29 cellular contexts compared by ENCODE assay signal in genomic region chr1:167118188-167118587, GRCh38. TPM values are rescaled to one million over a fixed set of nuclear protein-coding genes. Genes with fewer than 3 reads are reported as not detected.
"Had no signal": no experiment of that assay in that cellular context is flagged by ENCODE, and none has a peak within 500 bp of the region (broad histone marks: within the 10 kb centered on the region; RNA-seq: fewer than 3 reads in every experiment).

No MANE protein-coding gene starts in this region.

- H3K27me3 ChIP-seq: vagina had no signal

- DNase-seq: activated CD4-positive, alpha-beta T cell treated with anti-CD3 and anti-CD28 coated beads for 1 hour; activated CD4-positive, alpha-beta T cell treated with anti-CD3 and anti-CD28 coated beads, Interleukin-2, amount 50 U/mL, for 4 hours; activated CD8-positive, alpha-beta memory T cell treated with anti-CD3 and anti-CD28 coated beads, Interleukin-2, amount 50 U/mL, for 48 hours; activated effector memory CD4-positive, alpha-beta T cell treated with Interleukin-2 at 50 U/mL for 16 hours; activated naive CD4-positive, alpha-beta T cell treated with anti-CD3 and anti-CD28 coated beads, Interleukin-2, amount 10 ng/mL, durations not matched to agents 7 days and 5 days; activated naive CD8-positive, alpha-beta T cell treated with anti-CD3 and anti-CD28 coated beads, Interleukin-2, amount 50 U/mL, for 24 hours; activated T-cell treated with anti-CD3 and anti-CD28 coated beads, Interleukin-2, amount 50 U/mL, for 48 hours; lower lobe of right lung; mesendoderm; naive B cell; nucleus accumbens; stimulated activated CD4-positive, alpha-beta T cell treated with anti-CD3 and anti-CD28 coated beads, Interleukin-15, amount 100 ng/mL, for 24 hours; stimulated activated CD8-positive, alpha-beta memory T cell treated with anti-CD3 and anti-CD28 coated beads, Interleukin-4, amount 100 ng/mL, for 48 hours; stimulated activated naive B cell treated with anti-CD40 and anti-IgM and Interleukin-4, amounts not matched to agents 10 μg/mL and 1 μg/mL and 100 μg/mL, for 72 hours; T-helper 9 cell; trophoblast cell had no signal

- H3K27ac ChIP-seq: epithelial cell of prostate, lower lobe of right lung, parathyroid adenoma, vagina had no signal

- H3K9ac ChIP-seq: parathyroid adenoma had no signal

- H3K9me3 Mint-ChIP-seq: activated naive CD4-positive, alpha-beta T cell treated with anti-CD3 and anti-CD28 coated beads, Interleukin-2, amount 10 ng/mL, durations not matched to agents 7 days and 5 days; activated naive CD8-positive, alpha-beta T cell treated with anti-CD3 and anti-CD28 coated beads, Interleukin-2, amount 50 U/mL, for 24 hours; naive B cell; stimulated activated naive B cell treated with anti-CD40 and anti-IgM and Interleukin-4, amounts not matched to agents 10 μg/mL and 1 μg/mL and 100 μg/mL, for 72 hours had no signal

- H3K9me3 ChIP-seq: lower lobe of right lung, vagina had no signal

- H3K4me1 ChIP-seq: parathyroid adenoma had no signal

- H3K4me2 ChIP-seq: smooth muscle cell had no signal

- H3K4me3 Mint-ChIP-seq: activated naive CD4-positive, alpha-beta T cell treated with anti-CD3 and anti-CD28 coated beads, Interleukin-2, amount 10 ng/mL, durations not matched to agents 7 days and 5 days; activated naive CD8-positive, alpha-beta T cell treated with anti-CD3 and anti-CD28 coated beads, Interleukin-2, amount 50 U/mL, for 24 hours; naive B cell; stimulated activated naive B cell treated with anti-CD40 and anti-IgM and Interleukin-4, amounts not matched to agents 10 μg/mL and 1 μg/mL and 100 μg/mL, for 72 hours had no signal

- ATAC-seq: activated naive CD8-positive, alpha-beta T cell treated with anti-CD3 and anti-CD28 coated beads, Interleukin-2, amount 50 U/mL, for 24 hours; left lobe of liver; lower lobe of right lung; sciatic nerve; stimulated activated naive B cell treated with anti-CD40 and anti-IgM and Interleukin-4, amounts not matched to agents 10 μg/mL and 1 μg/mL and 100 μg/mL, for 72 hours had no signal

- H3K79me2 ChIP-seq: parathyroid adenoma had no signal

- H3K27me3 Mint-ChIP-seq: activated naive CD8-positive, alpha-beta T cell treated with anti-CD3 and anti-CD28 coated beads, Interleukin-2, amount 50 U/mL, for 24 hours had no signal

- H3K36me3 ChIP-seq: lower lobe of right lung, vagina had no signal

- H3K36me3 Mint-ChIP-seq: activated naive CD4-positive, alpha-beta T cell treated with anti-CD3 and anti-CD28 coated beads, Interleukin-2, amount 10 ng/mL, durations not matched to agents 7 days and 5 days; naive B cell; stimulated activated naive B cell treated with anti-CD40 and anti-IgM and Interleukin-4, amounts not matched to agents 10 μg/mL and 1 μg/mL and 100 μg/mL, for 72 hours had no signal

- H3K4me3 ChIP-seq: lower lobe of right lung, smooth muscle cell, vagina had no signal

- H3K27ac Mint-ChIP-seq: activated naive CD4-positive, alpha-beta T cell treated with anti-CD3 and anti-CD28 coated beads, Interleukin-2, amount 10 ng/mL, durations not matched to agents 7 days and 5 days; activated naive CD8-positive, alpha-beta T cell treated with anti-CD3 and anti-CD28 coated beads, Interleukin-2, amount 50 U/mL, for 24 hours; naive B cell; stimulated activated naive B cell treated with anti-CD40 and anti-IgM and Interleukin-4, amounts not matched to agents 10 μg/mL and 1 μg/mL and 100 μg/mL, for 72 hours had no signal

- H2AFZ ChIP-seq: parathyroid adenoma had no signal

RNA-seq across cellular contexts. Expression of gene STYXL2, which starts 24.3 kb away (rescaled TPM):
- total RNA-seq: activated CD8-positive, alpha-beta memory T cell treated with anti-CD3 and anti-CD28 coated beads for 36 hours; fibroblast of villous mesenchyme; glomerular endothelial cell; kidney epithelial cell; left lobe of liver; vagina had no signal
- polyA plus RNA-seq: neural cell had no signal

RNA-seq across cellular contexts. Expression of gene GPA33, which starts 28.0 kb away (rescaled TPM):
- total RNA-seq: chondrocyte, fibroblast of villous mesenchyme, glomerular endothelial cell, kidney epithelial cell, sciatic nerve, smooth muscle cell, temporal lobe had no signal
- polyA plus RNA-seq: smooth muscle cell had no signal
